In the genomic region with DNA sequence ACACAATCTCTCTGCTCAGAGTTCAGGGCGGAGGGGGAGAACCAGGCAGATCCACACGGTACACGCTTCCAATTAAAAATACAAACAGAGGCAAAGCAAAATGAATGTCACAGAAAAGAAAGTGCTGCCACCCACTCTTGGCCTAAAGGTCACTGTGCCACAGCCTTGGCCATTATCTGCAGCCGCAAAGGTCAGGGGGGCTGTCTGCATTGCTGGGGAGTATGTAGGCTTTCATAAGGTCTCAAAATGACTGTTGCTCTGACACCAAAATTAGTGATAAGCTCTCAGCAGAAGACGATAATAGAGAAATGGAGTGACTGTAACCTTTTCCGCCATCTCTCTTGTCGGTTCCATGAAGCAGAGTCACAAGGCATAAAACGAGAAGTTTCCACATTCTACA, we compare ENCODE assay signal across 21 cellular contexts.
"Had no signal": no experiment of that assay in that cellular context is flagged by ENCODE, and none has a peak within 500 bp of the region (broad histone marks: within the 10 kb centered on the region; RNA-seq: fewer than 3 reads in every experiment).

No MANE protein-coding gene starts in this region.

- H3K4me3 Mint-ChIP-seq: effector memory CD8-positive, alpha-beta T cell; natural killer cell treated with Interleukin-12 subunit alpha and Interleukin-12 subunit beta and Interleukin-15 and Interleukin-18, amount 100 ng/mL, for 72 hours had no signal

- H3K36me3 Mint-ChIP-seq: natural killer cell treated with Interleukin-12 subunit alpha and Interleukin-12 subunit beta and Interleukin-15 and Interleukin-18, amount 100 ng/mL, for 72 hours had no signal

- H3K27me3 Mint-ChIP-seq: effector memory CD8-positive, alpha-beta T cell had no signal

- ATAC-seq: effector memory CD8-positive, alpha-beta T cell; esophagus mucosa; left cardiac atrium; left ventricle myocardium superior; mucosa of descending colon; natural killer cell treated with Interleukin-12 subunit alpha and Interleukin-12 subunit beta and Interleukin-15 and Interleukin-18, amount 100 ng/mL, for 72 hours; right cardiac atrium had no signal

- DNase-seq: activated CD4-positive, alpha-beta T cell treated with anti-CD3 and anti-CD28 coated beads for 1 hour; activated CD8-positive, alpha-beta memory T cell treated with anti-CD3 and anti-CD28 coated beads, Interleukin-2, amount 50 U/mL, for 48 hours; activated naive CD4-positive, alpha-beta T cell; activated T-cell treated with anti-CD3 and anti-CD28 coated beads, Interleukin-2, amount 50 U/mL, for 48 hours; amygdala; caudate nucleus; cortex of kidney; effector memory CD8-positive, alpha-beta T cell; foreskin fibroblast; head of caudate nucleus; hippocampal formation; left cardiac atrium; left ventricle myocardium superior; mucosa of descending colon; posterior cingulate gyrus; right cardiac atrium; T1000; trophoblast cell; WERI-Rb-1 had no signal

- H3K9me3 Mint-ChIP-seq: effector memory CD8-positive, alpha-beta T cell; natural killer cell treated with Interleukin-12 subunit alpha and Interleukin-12 subunit beta and Interleukin-15 and Interleukin-18, amount 100 ng/mL, for 72 hours had no signal
